11 cellular contexts compared by ENCODE assay signal in genomic region chr6:42911171-42912021, GRCh38. TPM values are rescaled to one million over a fixed set of nuclear protein-coding genes. Genes with fewer than 3 reads are reported as not detected.
DNase-seq lines count a peak whose midpoint lies in the region; ATAC-seq and TF ChIP-seq lines count a peak whose summit lies in the region.
"Had no signal": no experiment of that assay in that cellular context is flagged by ENCODE, and none has a peak within 500 bp of the region (broad histone marks: within the 10 kb centered on the region; RNA-seq: fewer than 3 reads in every experiment).

No MANE protein-coding gene starts in this region.

- no peak overlapping the region for H3K9ac ChIP-seq in MM.1S (ENCODE audit: low read length)
- H3K9ac ChIP-seq: KMS-11 had no signal

- no peaks in the 10 kb centered on the region for H3K36me3 Mint-ChIP-seq in activated CD8-positive, alpha-beta T cell treated with anti-CD3 and anti-CD28 coated beads for 36 hours (ENCODE audit: low read depth)
- no peaks in the 10 kb centered on the region for H3K36me3 Mint-ChIP-seq in activated CD8-positive, alpha-beta T cell treated with anti-CD3 and anti-CD28 coated beads, Interleukin-2, amount 10 ng/mL, durations not matched to agents 7 days and 5 days (ENCODE audit: low read depth)

- CTCF ChIA-PET in activated CD8-positive, alpha-beta T cell treated with anti-CD3 and anti-CD28 coated beads for 36 hours (lab: Charles Lee) = interaction anchor here (0.9 to 1.8 kb wide), 4 partner anchors 10 to 232 kb away, joined by 3 to 13 read pairs (median 4); partner anchors contain the start of gene CNPY3
- CTCF ChIA-PET in activated CD8-positive, alpha-beta T cell treated with anti-CD3 and anti-CD28 coated beads, Interleukin-2, amount 10 ng/mL, durations not matched to agents 7 days and 5 days (lab: Charles Lee) = interaction anchor here (0.9 to 3.4 kb wide), 4 partner anchors 10 to 250 kb away, joined by 3 to 14 read pairs (median 4); partner anchors contain the start of gene PPP2R5D

- intact Hi-C loops in activated CD8-positive, alpha-beta T cell treated with anti-CD3 and anti-CD28 coated beads for 36 hours (cut with micrococcal nuclease) = no loop called here
- intact Hi-C loops in body of pancreas (cut with DNase I) = no loop called here

- H3K4me3 ChIP-seq in body of pancreas (no peak overlapping the region), kidney epithelial cell (ENCODE audit: low read depth, low read length) (peak overlapping the region; percentile 7), MM.1S (ENCODE audit: low read length) (no peak overlapping the region)

- no peaks in the 10 kb centered on the region for H3K9me2 ChIP-seq in MM.1S (replicated peaks; ENCODE audit: insufficient read depth, low read length)

- peak; percentile 39 for ATAC-seq in activated CD8-positive, alpha-beta T cell treated with anti-CD3 and anti-CD28 coated beads for 36 hours
- no peak for ATAC-seq in activated CD8-positive, alpha-beta T cell treated with anti-CD3 and anti-CD28 coated beads, Interleukin-2, amount 10 ng/mL, durations not matched to agents 7 days and 5 days
- ATAC-seq in body of pancreas = peak; percentile 45
- ATAC-seq in stimulated activated naive CD8-positive, alpha-beta T cell treated with anti-CD3 and anti-CD28 coated beads, Interleukin-15, amount 100 ng/mL, for 72 hours = no peak
- no peak for ATAC-seq in GM19397 (IDR thresholded peaks at IDR 0.05; ENCODE audit: unreplicated experiment)

- no peak for TF ChIP-seq POLR2A in body of pancreas (IDR thresholded peaks at IDR 0.05)

- H3K4me1 Mint-ChIP-seq in activated CD8-positive, alpha-beta T cell treated with anti-CD3 and anti-CD28 coated beads for 36 hours (ENCODE audit: low read depth) = peaks cover 4% of the 10 kb centered on the region
- H3K4me1 Mint-ChIP-seq in activated CD8-positive, alpha-beta T cell treated with anti-CD3 and anti-CD28 coated beads, Interleukin-2, amount 10 ng/mL, durations not matched to agents 7 days and 5 days (ENCODE audit: low read depth) = peaks cover 7% of the 10 kb centered on the region
- peaks cover 14% of the 10 kb centered on the region for H3K4me1 Mint-ChIP-seq in stimulated activated naive CD8-positive, alpha-beta T cell treated with anti-CD3 and anti-CD28 coated beads, Interleukin-15, amount 100 ng/mL, for 72 hours

- peak overlapping the region in 2 of 4 donors; percentile 23 to 38 for H3K27ac ChIP-seq in body of pancreas
- no peak overlapping the region for H3K27ac ChIP-seq in MM.1S (ENCODE audit: low read length)
- H3K27ac ChIP-seq: KMS-11 had no signal

- WGBS in body of pancreas, 2 donors = 21 to 41% methylated on average over 31 to 49 of the region's 49 CpGs

- H3K9me3 Mint-ChIP-seq in activated CD8-positive, alpha-beta T cell treated with anti-CD3 and anti-CD28 coated beads for 36 hours = no peaks in the 10 kb centered on the region
- no peaks in the 10 kb centered on the region for H3K9me3 Mint-ChIP-seq in activated CD8-positive, alpha-beta T cell treated with anti-CD3 and anti-CD28 coated beads, Interleukin-2, amount 10 ng/mL, durations not matched to agents 7 days and 5 days (ENCODE audit: insufficient read depth)
- H3K9me3 Mint-ChIP-seq in stimulated activated naive CD8-positive, alpha-beta T cell treated with anti-CD3 and anti-CD28 coated beads, Interleukin-15, amount 100 ng/mL, for 72 hours = no peaks in the 10 kb centered on the region

- no peaks in the 10 kb centered on the region for H3K36me3 ChIP-seq in body of pancreas (replicated peaks in 1 of 2; ENCODE audit: insufficient read depth in 1 of 2, low read depth in 2 of 2)
- H3K36me3 ChIP-seq in kidney epithelial cell (ENCODE audit: control insufficient read depth, insufficient read depth, low read length) = no peaks in the 10 kb centered on the region
- no peaks in the 10 kb centered on the region for H3K36me3 ChIP-seq in MM.1S (replicated peaks; ENCODE audit: insufficient read depth, low read length)

- no peak for TF ChIP-seq CTCF in activated CD8-positive, alpha-beta T cell treated with anti-CD3 and anti-CD28 coated beads for 36 hours (IDR thresholded peaks at IDR 0.05)
- TF ChIP-seq CTCF in body of pancreas (IDR thresholded peaks at IDR 0.05) (no peak), kidney epithelial cell (IDR thresholded peaks at IDR 0.05; ENCODE audit: insufficient read depth, low read length, poor library complexity, severe bottlenecking) (peak; percentile 11), MM.1S (IDR thresholded peaks at IDR 0.05; ENCODE audit: low read length) (no peak)

- H3K9me3 ChIP-seq in body of pancreas (no peaks in the 10 kb centered on the region), MM.1S (replicated peaks; ENCODE audit: insufficient read depth, low read length) (no peaks in the 10 kb centered on the region)

- H3F3A ChIP-seq in MM.1S (ENCODE audit: insufficient read depth, low read length) = no peaks in the 10 kb centered on the region

- peaks cover 10% of the 10 kb centered on the region for H3K27me3 Mint-ChIP-seq in activated CD8-positive, alpha-beta T cell treated with anti-CD3 and anti-CD28 coated beads for 36 hours
- H3K27me3 Mint-ChIP-seq in activated CD8-positive, alpha-beta T cell treated with anti-CD3 and anti-CD28 coated beads, Interleukin-2, amount 10 ng/mL, durations not matched to agents 7 days and 5 days (ENCODE audit: low read depth) = peaks cover 10% of the 10 kb centered on the region
- peaks cover 28% of the 10 kb centered on the region for H3K27me3 Mint-ChIP-seq in stimulated activated naive CD8-positive, alpha-beta T cell treated with anti-CD3 and anti-CD28 coated beads, Interleukin-15, amount 100 ng/mL, for 72 hours

- H3K27me3 ChIP-seq in body of pancreas (no peaks in the 10 kb centered on the region), kidney epithelial cell (ENCODE audit: control insufficient read depth, insufficient read depth, low read length) (peaks cover 2% of the 10 kb centered on the region), MM.1S (replicated peaks; ENCODE audit: insufficient read depth, low read length) (no peaks in the 10 kb centered on the region)

- H3K27ac Mint-ChIP-seq in activated CD8-positive, alpha-beta T cell treated with anti-CD3 and anti-CD28 coated beads for 36 hours = no peak overlapping the region
- H3K27ac Mint-ChIP-seq in activated CD8-positive, alpha-beta T cell treated with anti-CD3 and anti-CD28 coated beads, Interleukin-2, amount 10 ng/mL, durations not matched to agents 7 days and 5 days = no peak overlapping the region
- peak overlapping the region; percentile 26 to 90 for H3K27ac Mint-ChIP-seq in stimulated activated naive CD8-positive, alpha-beta T cell treated with anti-CD3 and anti-CD28 coated beads, Interleukin-15, amount 100 ng/mL, for 72 hours

- no peaks in the 10 kb centered on the region for H4K20me1 ChIP-seq in MM.1S (ENCODE audit: insufficient read depth, low read length)

- no peaks in the 10 kb centered on the region for H3K79me2 ChIP-seq in MM.1S (ENCODE audit: low read length)

- H3K4me2 ChIP-seq in MM.1S (ENCODE audit: low read depth, low read length) = no peak overlapping the region
- H3K4me2 ChIP-seq: KMS-11 had no signal

- peak overlapping the region; percentile 43 for H3K4me3 Mint-ChIP-seq in activated CD8-positive, alpha-beta T cell treated with anti-CD3 and anti-CD28 coated beads for 36 hours
- no peak overlapping the region for H3K4me3 Mint-ChIP-seq in activated CD8-positive, alpha-beta T cell treated with anti-CD3 and anti-CD28 coated beads, Interleukin-2, amount 10 ng/mL, durations not matched to agents 7 days and 5 days
- H3K4me3 Mint-ChIP-seq in stimulated activated naive CD8-positive, alpha-beta T cell treated with anti-CD3 and anti-CD28 coated beads, Interleukin-15, amount 100 ng/mL, for 72 hours = peak overlapping the region; percentile 47 to 71

- no peak overlapping the region for H2AFZ ChIP-seq in MM.1S (ENCODE audit: low read length)

- H3K4me1 ChIP-seq in body of pancreas = peaks cover 9% of the 10 kb centered on the region
- H3K4me1 ChIP-seq in MM.1S (ENCODE audit: low read length) = no peaks in the 10 kb centered on the region

- no peak for DNase-seq in activated CD8-positive, alpha-beta T cell treated with anti-CD3 and anti-CD28 coated beads for 36 hours
- DNase-seq in activated CD8-positive, alpha-beta T cell treated with anti-CD3 and anti-CD28 coated beads, Interleukin-2, amount 10 ng/mL, durations not matched to agents 7 days and 5 days = no peak
- DNase-seq in body of pancreas (peak in 1 of 4 donors; percentile 31), kidney epithelial cell (ENCODE audit: low read depth) (no peak), MM.1S (no peak), KG1 (lab: John Stamatoyannopoulos, UW) (no peak)
- no peak for DNase-seq in stimulated activated naive CD8-positive, alpha-beta T cell treated with anti-CD3 and anti-CD28 coated beads, Interleukin-15, amount 100 ng/mL, for 72 hours
- DNase-seq: activated CD8-positive, alpha-beta memory T cell treated with anti-CD3 and anti-CD28 coated beads, Interleukin-2, amount 50 U/mL, for 4 hours; foreskin melanocyte had no signal

- POLR2A ChIA-PET in activated CD8-positive, alpha-beta T cell treated with anti-CD3 and anti-CD28 coated beads for 36 hours (lab: Charles Lee) = interaction anchor here (1.3 kb wide), 1 partner anchor 18 kb away, joined by 4 read pairs; the partner anchor contains the start of gene CNPY3
- POLR2A ChIA-PET in activated CD8-positive, alpha-beta T cell treated with anti-CD3 and anti-CD28 coated beads, Interleukin-2, amount 10 ng/mL, durations not matched to agents 7 days and 5 days (lab: Charles Lee) = no interaction called here

RNA-seq across cellular contexts. Expression of gene PTCRA, which starts 4.5 kb away (rescaled TPM):
- not detected for total RNA-seq in activated CD8-positive, alpha-beta T cell treated with anti-CD3 and anti-CD28 coated beads for 36 hours
- total RNA-seq in activated CD8-positive, alpha-beta T cell treated with anti-CD3 and anti-CD28 coated beads, Interleukin-2, amount 10 ng/mL, durations not matched to agents 7 days and 5 days = not detected
- total RNA-seq in body of pancreas = not detected
- total RNA-seq in kidney epithelial cell = not detected in 2 replicates

RNA-seq across cellular contexts. Expression of gene CNPY3, which starts 17.9 kb away (rescaled TPM):
- 10 to 100 TPM; 46.2 to 46.8 TPM for total RNA-seq in activated CD8-positive, alpha-beta T cell treated with anti-CD3 and anti-CD28 coated beads for 36 hours
- total RNA-seq in activated CD8-positive, alpha-beta T cell treated with anti-CD3 and anti-CD28 coated beads, Interleukin-2, amount 10 ng/mL, durations not matched to agents 7 days and 5 days = 10 to 100 TPM; 86.0 to 87.6 TPM
- total RNA-seq in body of pancreas (10 to 100 TPM; 50.8 to 74.7 TPM), kidney epithelial cell (56.5 and 57.8 TPM in 2 replicates)

RNA-seq across cellular contexts. Expression of gene RPL7L1, which starts 32.0 kb away (rescaled TPM):
- 100 to 1,000 TPM; 135 to 137 TPM for total RNA-seq in activated CD8-positive, alpha-beta T cell treated with anti-CD3 and anti-CD28 coated beads for 36 hours
- 10 to 100 TPM; 74.1 to 77.9 TPM for total RNA-seq in activated CD8-positive, alpha-beta T cell treated with anti-CD3 and anti-CD28 coated beads, Interleukin-2, amount 10 ng/mL, durations not matched to agents 7 days and 5 days
- 10 to 100 TPM; 42.2 to 56.3 TPM for total RNA-seq in body of pancreas
- total RNA-seq in kidney epithelial cell = 107 and 113 TPM in 2 replicates

RNA-seq across cellular contexts. Expression of gene GNMT, which starts 49.2 kb away (rescaled TPM):
- total RNA-seq in activated CD8-positive, alpha-beta T cell treated with anti-CD3 and anti-CD28 coated beads for 36 hours = under 1 TPM; 0.25 to 0.38 TPM
- 1 to 10 TPM; 1.1 to 1.2 TPM for total RNA-seq in activated CD8-positive, alpha-beta T cell treated with anti-CD3 and anti-CD28 coated beads, Interleukin-2, amount 10 ng/mL, durations not matched to agents 7 days and 5 days
- total RNA-seq in body of pancreas = 100 to 1,000 TPM in 1 of 2 donors, 10 to 100 TPM in 1; 67.2 to 630 TPM
- total RNA-seq in kidney epithelial cell = not detected in 2 replicates

Comparison
In these comparisons a context has a peak if more than half of its experiments do, and no peak if none do; other contexts are left out.
1. ATAC-seq: peak in activated CD8-positive, alpha-beta T cell treated with anti-CD3 and anti-CD28 coated beads for 36 hours (single experiment) and body of pancreas (single experiment); none in activated CD8-positive, alpha-beta T cell treated with anti-CD3 and anti-CD28 coated beads, Interleukin-2, amount 10 ng/mL, durations not matched to agents 7 days and 5 days (single experiment), stimulated activated naive CD8-positive, alpha-beta T cell treated with anti-CD3 and anti-CD28 coated beads, Interleukin-15, amount 100 ng/mL, for 72 hours (single experiment) and GM19397 (single experiment).
2. H3K27ac Mint-ChIP-seq: peak in stimulated activated naive CD8-positive, alpha-beta T cell treated with anti-CD3 and anti-CD28 coated beads, Interleukin-15, amount 100 ng/mL, for 72 hours (2 of 2); none in activated CD8-positive, alpha-beta T cell treated with anti-CD3 and anti-CD28 coated beads for 36 hours (single experiment) and activated CD8-positive, alpha-beta T cell treated with anti-CD3 and anti-CD28 coated beads, Interleukin-2, amount 10 ng/mL, durations not matched to agents 7 days and 5 days (single experiment).